Comparison of ENCODE assay signal across 22 cellular contexts in the genomic region with DNA sequence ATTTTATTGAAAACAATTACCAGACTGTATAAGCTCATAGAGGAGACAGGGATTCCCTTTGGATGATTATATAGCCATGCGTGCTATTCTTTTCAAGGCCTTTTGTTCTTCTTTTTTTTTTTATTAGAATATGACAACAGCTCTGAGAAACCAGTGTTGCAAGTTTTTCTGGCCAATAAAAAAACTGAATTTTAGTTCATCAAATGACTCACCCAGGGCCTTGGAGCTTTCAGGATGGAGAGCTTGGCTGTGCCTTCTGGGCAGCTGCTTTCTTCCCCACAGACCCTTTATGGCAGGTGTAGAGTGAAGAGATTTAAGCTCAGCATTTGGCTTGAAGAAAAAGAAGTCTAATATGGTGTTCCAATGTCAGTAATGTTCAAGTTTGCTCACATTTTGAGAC.
"Had no signal": no experiment of that assay in that cellular context is flagged by ENCODE, and none has a peak within 500 bp of the region (broad histone marks: within the 10 kb centered on the region; RNA-seq: fewer than 3 reads in every experiment).

No MANE protein-coding gene starts in this region.

- H3K27ac ChIP-seq: hepatocyte, prostate gland, upper lobe of left lung, WERI-Rb-1 had no signal

- H3K4me3 ChIP-seq: hepatocyte, prostate gland, upper lobe of left lung had no signal

- H3K4me1 ChIP-seq: prostate gland, upper lobe of left lung had no signal

- ATAC-seq: activated CD8-positive, alpha-beta memory T cell treated with anti-CD3 and anti-CD28 coated beads, Interleukin-2, amount 10 ng/mL, durations not matched to agents 7 days and 5 days; activated CD8-positive, alpha-beta T cell treated with anti-CD3 and anti-CD28 coated beads for 36 hours; esophagus mucosa; left lobe of liver; natural killer cell; stimulated activated naive CD8-positive, alpha-beta T cell treated with anti-CD3 and anti-CD28 coated beads, Interleukin-15, Interleukin-2, amounts not matched to agents 100 U/mL and 50 U/mL, for 24 hours had no signal

- H3K9me3 ChIP-seq: prostate gland, upper lobe of left lung had no signal

- H3K27me3 ChIP-seq: hepatocyte, upper lobe of left lung had no signal

- H3K36me3 ChIP-seq: prostate gland, upper lobe of left lung, WERI-Rb-1 had no signal

- DNase-seq: activated CD4-positive, alpha-beta T cell treated with anti-CD3 and anti-CD28 coated beads, Interleukin-2, amount 10 ng/mL, durations not matched to agents 7 days and 5 days; activated CD4-positive, CD25-positive, alpha-beta regulatory T cell treated with anti-CD3 and anti-CD28 coated beads, Interleukin-2, amount 50 U/mL, for 72 hours; activated CD8-positive, alpha-beta memory T cell treated with anti-CD3 and anti-CD28 coated beads, Interleukin-2, amount 10 ng/mL, durations not matched to agents 7 days and 5 days; activated CD8-positive, alpha-beta T cell treated with anti-CD3 and anti-CD28 coated beads for 36 hours; activated effector memory CD4-positive, alpha-beta T cell treated with anti-CD3 and anti-CD28 coated beads, Interleukin-2, amount 50 U/mL, for 16 hours; activated naive CD4-positive, alpha-beta T cell treated with anti-CD3 and anti-CD28 coated beads, Interleukin-2, amount 10 ng/mL, durations not matched to agents 7 days and 5 days; activated T-cell treated with anti-CD3 and anti-CD28 coated beads for 4 hours; amygdala; dermis blood vessel endothelial cell; effector CD8-positive, alpha-beta T cell; glutamatergic neuron; immature natural killer cell; midbrain; natural killer cell; stimulated activated CD4-positive, alpha-beta T cell treated with anti-CD3 and anti-CD28 coated beads, Interleukin-4, amount 100 ng/mL, for 4 hours; stimulated activated naive CD8-positive, alpha-beta T cell treated with anti-CD3 and anti-CD28 coated beads, Interleukin-15, Interleukin-2, amounts not matched to agents 100 U/mL and 50 U/mL, for 24 hours; upper lobe of left lung; WERI-Rb-1 had no signal
